Comparison of ENCODE assay signal across 1 cellular context in the genomic region with DNA sequence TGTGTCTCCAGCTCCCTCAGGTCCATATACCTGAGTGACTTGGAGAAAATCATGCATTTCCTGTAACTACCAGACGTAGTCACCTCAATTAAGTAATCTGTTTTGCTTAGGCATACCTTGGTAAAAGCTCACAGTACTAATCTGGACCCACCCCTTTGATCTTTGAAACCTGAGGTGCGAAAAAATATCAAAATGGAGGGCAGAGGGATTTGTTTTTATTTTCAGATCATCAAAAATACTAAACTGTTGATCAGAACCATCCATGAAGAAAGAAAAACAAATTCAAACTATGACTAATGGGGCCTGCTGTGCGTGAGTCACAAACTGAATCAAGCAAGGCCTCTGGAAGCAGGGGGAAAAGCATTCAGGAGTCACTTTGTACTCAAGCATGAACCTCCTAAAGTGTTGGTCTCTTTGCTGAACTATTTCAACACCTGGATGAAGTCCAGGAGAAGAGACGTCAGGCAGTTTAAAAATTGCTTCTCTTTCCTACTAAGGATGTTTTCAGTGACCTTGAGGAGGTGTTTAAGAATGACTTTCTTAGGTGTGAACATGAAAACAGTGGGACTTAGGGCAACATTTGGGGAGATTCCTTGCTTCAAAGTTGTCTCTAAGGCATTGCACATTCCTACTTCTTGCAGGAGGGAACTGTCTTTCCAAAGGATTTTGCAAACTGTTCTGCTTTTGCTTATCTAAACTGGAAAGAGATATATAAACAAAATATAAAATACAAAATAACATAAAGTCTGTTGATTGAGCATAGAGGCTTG.
TF ChIP-seq lines count a peak whose summit lies in the region.

No MANE protein-coding gene starts in this region.

TF ChIP-seq in GM23338, 12 proteins besides CTCF, POLR2A, EP300 and RAD21 (continued from another document):
- no peak for TF ChIP-seq ZNF462 (CRISPR knock-in tag; IDR thresholded peaks at IDR 0.05)
